Comparison of ENCODE assay signal across 8 cellular contexts in genomic region chr5:95730730-95731570, GRCh38. TPM values are rescaled to one million over a fixed set of nuclear protein-coding genes. Genes with fewer than 3 reads are reported as not detected.
DNase-seq lines count a peak whose midpoint lies in the region; ATAC-seq, FAIRE-seq and TF ChIP-seq lines count a peak whose summit lies in the region.

A gene with protein sequence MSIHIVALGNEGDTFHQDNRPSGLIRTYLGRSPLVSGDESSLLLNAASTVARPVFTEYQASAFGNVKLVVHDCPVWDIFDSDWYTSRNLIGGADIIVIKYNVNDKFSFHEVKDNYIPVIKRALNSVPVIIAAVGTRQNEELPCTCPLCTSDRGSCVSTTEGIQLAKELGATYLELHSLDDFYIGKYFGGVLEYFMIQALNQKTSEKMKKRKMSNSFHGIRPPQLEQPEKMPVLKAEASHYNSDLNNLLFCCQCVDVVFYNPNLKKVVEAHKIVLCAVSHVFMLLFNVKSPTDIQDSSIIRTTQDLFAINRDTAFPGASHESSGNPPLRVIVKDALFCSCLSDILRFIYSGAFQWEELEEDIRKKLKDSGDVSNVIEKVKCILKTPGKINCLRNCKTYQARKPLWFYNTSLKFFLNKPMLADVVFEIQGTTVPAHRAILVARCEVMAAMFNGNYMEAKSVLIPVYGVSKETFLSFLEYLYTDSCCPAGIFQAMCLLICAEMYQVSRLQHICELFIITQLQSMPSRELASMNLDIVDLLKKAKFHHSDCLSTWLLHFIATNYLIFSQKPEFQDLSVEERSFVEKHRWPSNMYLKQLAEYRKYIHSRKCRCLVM (plus strand): TSS chr5:95731336. CDS start chr5:95731683, 347 bp downstream.

- H3K4me1 ChIP-seq in gastroesophageal sphincter (peaks cover 9 to 80% (median 14%) of the 10 kb centered on the region in 3 donors), tibial nerve (peaks cover 0 to 68% (median 35%) of the 10 kb centered on the region in 4 donors)

- no peak for FAIRE-seq in RCC 7860 (lab: Jason Lieb, UNC)

- H3K27ac Mint-ChIP-seq in activated naive CD4-positive, alpha-beta T cell treated with anti-CD3 and anti-CD28 coated beads, Interleukin-2, amount 50 U/mL, for 72 hours: peak within 1 kb of the TSS; percentile 2 to 85

- no peaks in the 10 kb centered on the region for H3F3A ChIP-seq in neural cell (ENCODE audit: insufficient read depth, low read length, poor library complexity, severe bottlenecking)

- DNase-seq in DMS53 treated with DMSO at 0.1 percent for 48 hours (lab: John Stamatoyannopoulos, UW; ENCODE audit: unreplicated experiment) (peak; percentile 89), RCC 7860 (ENCODE audit: low spot score) (peak; percentile 59), tibial nerve (ENCODE audit: low spot score in 2 of 2) (peak; percentile 88 to 90)
- peak; percentile 34 to 58 for DNase-seq in activated naive CD4-positive, alpha-beta T cell treated with anti-CD3 and anti-CD28 coated beads, Interleukin-2, amount 50 U/mL, for 72 hours (ENCODE audit: low spot score in 2 of 2)

- no peak; the same call in 1 of the 2 replicates for TF ChIP-seq EP300 in Ishikawa (IDR thresholded peaks at IDR 0.05; ENCODE audit: borderline replicate concordance)
- no peak for TF ChIP-seq EP300 in gastroesophageal sphincter (IDR thresholded peaks at IDR 0.05)
- TF ChIP-seq EP300 in neural cell (conservative IDR thresholded peaks at IDR 0.05; ENCODE audit: poor library complexity, severe bottlenecking): peak; percentile 19
- peak in 1 of 2 donors; percentile 91 for TF ChIP-seq EP300 in tibial nerve (IDR thresholded peaks at IDR 0.05)

- H3K27ac ChIP-seq in gastroesophageal sphincter: peak within 1 kb of the TSS; percentile 84 to 98 (median 93)
- H3K27ac ChIP-seq in neural cell (ENCODE audit: low read length): peak within 1 kb of the TSS; percentile 14
- peak within 1 kb of the TSS; percentile 73 to 100 (median 96) for H3K27ac ChIP-seq in tibial nerve

- H3K9ac ChIP-seq in neural cell (ENCODE audit: low read length): peak within 1 kb of the TSS; percentile 81

- H3K9me2 ChIP-seq in neural cell (ENCODE audit: insufficient read depth, low read length): no peaks in the 10 kb centered on the region

- H3K4me2 ChIP-seq in neural cell (ENCODE audit: low read length): peak within 1 kb of the TSS; percentile 85

- TF ChIP-seq CTCF in gastroesophageal sphincter (IDR thresholded peaks at IDR 0.05) (peak in 1 of 4 experiments; percentile 11), neural cell (IDR thresholded peaks at IDR 0.05; ENCODE audit: poor library complexity, severe bottlenecking) (no peak), tibial nerve (IDR thresholded peaks at IDR 0.05) (peak in 4 of 5 experiments; percentile 1 to 31 (median 18))

- TF ChIP-seq POLR2A in gastroesophageal sphincter (IDR thresholded peaks at IDR 0.05): peak; percentile 89 to 91
- TF ChIP-seq POLR2A in tibial nerve (IDR thresholded peaks at IDR 0.05): peak; percentile 79 to 86

- no peaks in the 10 kb centered on the region for H3K9me3 Mint-ChIP-seq in activated naive CD4-positive, alpha-beta T cell treated with anti-CD3 and anti-CD28 coated beads, Interleukin-2, amount 50 U/mL, for 72 hours

- H3K79me2 ChIP-seq in neural cell (replicated peaks; ENCODE audit: insufficient read depth, low read length): peaks cover 12% of the 10 kb centered on the region

- H3K27me3 ChIP-seq in gastroesophageal sphincter (no peaks in the 10 kb centered on the region), neural cell (ENCODE audit: insufficient read depth, low read depth, low read length) (peaks cover 38% of the 10 kb centered on the region), tibial nerve (no peaks in the 10 kb centered on the region)

- peak within 1 kb of the TSS; percentile 83 to 93 for H3K4me3 ChIP-seq in gastroesophageal sphincter
- H3K4me3 ChIP-seq in neural cell (ENCODE audit: low read length): peak within 1 kb of the TSS; percentile 82
- H3K4me3 ChIP-seq in tibial nerve: peak within 1 kb of the TSS; percentile 48 to 97 (median 70)

- H3K9me3 ChIP-seq in gastroesophageal sphincter (no peaks in the 10 kb centered on the region), neural cell (ENCODE audit: low read length) (no peaks in the 10 kb centered on the region), tibial nerve (no peaks in the 10 kb centered on the region)

- H2AFZ ChIP-seq in neural cell (ENCODE audit: low read depth, low read length): peak within 1 kb of the TSS; percentile 82

- WGBS in gastroesophageal sphincter (ENCODE audit: low coverage in 1 of 2), 2 donors: 0% methylated on average over 1 to 6 of the region's 78 CpGs
- WGBS in tibial nerve, 2 donors: 0 to 1% methylated on average over 11 to 54 of the region's 78 CpGs

- H4K20me1 ChIP-seq in neural cell (ENCODE audit: insufficient read depth): no peaks in the 10 kb centered on the region

- ATAC-seq in GM21576 (IDR thresholded peaks at IDR 0.05; ENCODE audit: unreplicated experiment) (peak; percentile 40), gastroesophageal sphincter (peak; percentile 86)
- ATAC-seq in activated naive CD4-positive, alpha-beta T cell treated with anti-CD3 and anti-CD28 coated beads, Interleukin-2, amount 50 U/mL, for 72 hours: peak; percentile 49 to 55

- H3K36me3 Mint-ChIP-seq in activated naive CD4-positive, alpha-beta T cell treated with anti-CD3 and anti-CD28 coated beads, Interleukin-2, amount 50 U/mL, for 72 hours: peaks cover 0 to 13% of the 10 kb centered on the region in 2 donors

- TF ChIP-seq RAD21 in Ishikawa (IDR thresholded peaks at IDR 0.05; ENCODE audit: low read depth) (no peak), neural cell (conservative IDR thresholded peaks at IDR 0.05) (peak; percentile 21)

- H3K36me3 ChIP-seq in gastroesophageal sphincter (no peaks in the 10 kb centered on the region), neural cell (ENCODE audit: insufficient read depth, low read length) (no peaks in the 10 kb centered on the region), tibial nerve (no peaks in the 10 kb centered on the region)

TF ChIP-seq in Ishikawa, 13 proteins besides CTCF, POLR2A, EP300 and RAD21 (continues in another document):
- TF ChIP-seq TEAD4 (IDR thresholded peaks at IDR 0.05) (0 out of 2 replicates have a peak, but pooled peaks have one; percentile 26), USF1 (IDR thresholded peaks at IDR 0.05) (0 out of 2 replicates have a peak, but pooled peaks have one; percentile 50), CREB1 (IDR thresholded peaks at IDR 0.05; ENCODE audit: low read depth) (no peak), EGR1 (IDR thresholded peaks at IDR 0.05) (peak; percentile 79)
- TF ChIP-seq, protein P1, sequence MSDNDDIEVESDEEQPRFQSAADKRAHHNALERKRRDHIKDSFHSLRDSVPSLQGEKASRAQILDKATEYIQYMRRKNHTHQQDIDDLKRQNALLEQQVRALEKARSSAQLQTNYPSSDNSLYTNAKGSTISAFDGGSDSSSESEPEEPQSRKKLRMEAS (IDR thresholded peaks at IDR 0.05): peak; percentile 75

TF ChIP-seq in neural cell, 6 proteins besides CTCF, POLR2A, EP300 and RAD21:
- TF ChIP-seq POLR2AphosphoS5 (IDR thresholded peaks at IDR 0.05) (peak; percentile 67), MXI1 (conservative IDR thresholded peaks at IDR 0.05; ENCODE audit: poor library complexity, severe bottlenecking) (peak; percentile 78), EZH2 (IDR thresholded peaks at IDR 0.05; ENCODE audit: borderline replicate concordance, insufficient read depth, low read length, poor library complexity, severe bottlenecking) (no peak), TAF1 (IDR thresholded peaks at IDR 0.05; ENCODE audit: low read depth) (peak; percentile 3), SMC3 (conservative IDR thresholded peaks at IDR 0.05; ENCODE audit: poor library complexity) (peak; percentile 12)
- TF ChIP-seq, protein P2, sequence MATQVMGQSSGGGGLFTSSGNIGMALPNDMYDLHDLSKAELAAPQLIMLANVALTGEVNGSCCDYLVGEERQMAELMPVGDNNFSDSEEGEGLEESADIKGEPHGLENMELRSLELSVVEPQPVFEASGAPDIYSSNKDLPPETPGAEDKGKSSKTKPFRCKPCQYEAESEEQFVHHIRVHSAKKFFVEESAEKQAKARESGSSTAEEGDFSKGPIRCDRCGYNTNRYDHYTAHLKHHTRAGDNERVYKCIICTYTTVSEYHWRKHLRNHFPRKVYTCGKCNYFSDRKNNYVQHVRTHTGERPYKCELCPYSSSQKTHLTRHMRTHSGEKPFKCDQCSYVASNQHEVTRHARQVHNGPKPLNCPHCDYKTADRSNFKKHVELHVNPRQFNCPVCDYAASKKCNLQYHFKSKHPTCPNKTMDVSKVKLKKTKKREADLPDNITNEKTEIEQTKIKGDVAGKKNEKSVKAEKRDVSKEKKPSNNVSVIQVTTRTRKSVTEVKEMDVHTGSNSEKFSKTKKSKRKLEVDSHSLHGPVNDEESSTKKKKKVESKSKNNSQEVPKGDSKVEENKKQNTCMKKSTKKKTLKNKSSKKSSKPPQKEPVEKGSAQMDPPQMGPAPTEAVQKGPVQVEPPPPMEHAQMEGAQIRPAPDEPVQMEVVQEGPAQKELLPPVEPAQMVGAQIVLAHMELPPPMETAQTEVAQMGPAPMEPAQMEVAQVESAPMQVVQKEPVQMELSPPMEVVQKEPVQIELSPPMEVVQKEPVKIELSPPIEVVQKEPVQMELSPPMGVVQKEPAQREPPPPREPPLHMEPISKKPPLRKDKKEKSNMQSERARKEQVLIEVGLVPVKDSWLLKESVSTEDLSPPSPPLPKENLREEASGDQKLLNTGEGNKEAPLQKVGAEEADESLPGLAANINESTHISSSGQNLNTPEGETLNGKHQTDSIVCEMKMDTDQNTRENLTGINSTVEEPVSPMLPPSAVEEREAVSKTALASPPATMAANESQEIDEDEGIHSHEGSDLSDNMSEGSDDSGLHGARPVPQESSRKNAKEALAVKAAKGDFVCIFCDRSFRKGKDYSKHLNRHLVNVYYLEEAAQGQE (IDR thresholded peaks at IDR 0.05; ENCODE audit: borderline replicate concordance): no peak

RNA-seq across cellular contexts. Expression of the gene that starts here (rescaled TPM):
- total RNA-seq in activated naive CD4-positive, alpha-beta T cell treated with anti-CD3 and anti-CD28 coated beads, Interleukin-2, amount 50 U/mL, for 72 hours: 1 to 10 TPM; 6.6 to 9.7 TPM
- total RNA-seq in gastroesophageal sphincter: 100 to 1,000 TPM in 2 of 4 donors, 10 to 100 TPM in 2; 55.6 to 216 (median 135) TPM
- 79.0 and 99.4 TPM in 2 replicates for polyA plus RNA-seq in neural cell
- 129 and 134 TPM in 2 replicates for polyA minus RNA-seq in neural cell
- 100 to 1,000 TPM; 130 to 219 (median 195) TPM for total RNA-seq in tibial nerve

Comparison
In these comparisons a context has a peak if more than half of its experiments do, and no peak if none do; other contexts are left out.
1. Peak in every context shown above with its lines: DNase-seq, ATAC-seq, H3K4me3 ChIP-seq and H3K27ac ChIP-seq.
2. RNA of the gene that starts here (total RNA-seq): 130 to 219 TPM in tibial nerve and 55.6 to 216 TPM in gastroesophageal sphincter; 6.6 to 9.7 TPM in activated naive CD4-positive, alpha-beta T cell treated with anti-CD3 and anti-CD28 coated beads, Interleukin-2, amount 50 U/mL, for 72 hours; every median in the first group is over 4 times any median in the second.
3. H3K27ac ChIP-seq: peak in every context shown above with its lines; median percentile 96 in tibial nerve; 93 in gastroesophageal sphincter; 14 in neural cell.